ENCODE assay signal across 21 cellular contexts in genomic region chr5:1093361-1093760, GRCh38. TPM values are rescaled to one million over a fixed set of nuclear protein-coding genes. Genes with fewer than 3 reads are reported as not detected.
A peak's percentile ranks its signal among the peaks of the same experiment; 100 is the strongest.
DNase-seq lines count a peak whose midpoint lies in the region; ATAC-seq and TF ChIP-seq lines count a peak whose summit lies in the region.
"Had no signal": no experiment of that assay in that cellular context is flagged by ENCODE, and none has a peak within 500 bp of the region (broad histone marks: within the 10 kb centered on the region; RNA-seq: fewer than 3 reads in every experiment).

No MANE protein-coding gene starts in this region.

- DNase-seq in LNCaP clone FGC (ENCODE audit: low read depth) (peak; percentile 54), heart right ventricle (peak; percentile 59 to 71), mucosa of gallbladder (ENCODE audit: low spot score) (peak; percentile 65)
- DNase-seq: activated CD8-positive, alpha-beta T cell treated with anti-CD3 and anti-CD28 coated beads, Interleukin-2, amount 10 ng/mL, durations not matched to agents 7 days and 5 days; activated naive CD4-positive, alpha-beta T cell treated with anti-CD3 and anti-CD28 coated beads, Interleukin-2, amount 50 U/mL, for 16 hours; amniotic stem cell; brain microvascular endothelial cell; dorsolateral prefrontal cortex; kidney glomerular epithelial cell; NCI-H1105; NCI-H187 treated with DMSO at 0.1 percent for 48 hours; NCI-H2171; nephron progenitor cell; stimulated activated naive B cell treated with anti-CD40 and anti-IgM and Interleukin-4, amounts not matched to agents 10 μg/mL and 1 μg/mL and 100 μg/mL, for 72 hours had no signal

- CTCF ChIA-PET in HEK293 (lab: Yijun Ruan, JAX): interaction anchor here (1.5 kb wide), 1 partner anchor 75 kb away, joined by 3 read pairs; no protein-coding TSS in a partner anchor

- H3K27me3 ChIP-seq in heart right ventricle: no peaks in the 10 kb centered on the region
- H3K27me3 ChIP-seq: BLaER1 treated with 17β-estradiol and CSF1 and Interleukin-3, amounts not matched to agents 10 nM and 100 nM; brain microvascular endothelial cell; dorsolateral prefrontal cortex had no signal

- no peak for TF ChIP-seq CTCF in HEK293 (tag by site-specific recombination; IDR thresholded peaks at IDR 0.05)
- TF ChIP-seq CTCF in LNCaP clone FGC (IDR thresholded peaks at IDR 0.05; ENCODE audit: control insufficient read depth, extremely low read depth, insufficient read depth): no peak
- no peak for TF ChIP-seq CTCF in heart right ventricle (IDR thresholded peaks at IDR 0.05)

- intact Hi-C loops in heart right ventricle (cut with DNase I): loop anchor here in 4 of 10 donors (5.0 kb wide), 4 partner anchors 34 to 44 kb away; no protein-coding TSS in a partner anchor

- H3K9me3 ChIP-seq in HEK293 (ENCODE audit: control insufficient read depth, insufficient read depth, low read depth, low read length) (no peaks in the 10 kb centered on the region), heart right ventricle (no peaks in the 10 kb centered on the region)
- H3K9me3 ChIP-seq: BLaER1 treated with 17β-estradiol and CSF1 and Interleukin-3, amounts not matched to agents 10 nM and 100 nM; thoracic aorta had no signal

- H3K27ac ChIP-seq in HEK293 (ENCODE audit: extremely low read depth, low read depth, low read length) (no peak overlapping the region), heart right ventricle (peak overlapping the region in 8 of 10 donors; percentile 11 to 77 (median 53))
- H3K27ac ChIP-seq: BLaER1 treated with 17β-estradiol and CSF1 and Interleukin-3, amounts not matched to agents 10 nM and 100 nM; brain microvascular endothelial cell; dorsolateral prefrontal cortex; thoracic aorta had no signal

- H3K4me1 ChIP-seq in HEK293 (ENCODE audit: control insufficient read depth, insufficient read depth, low read length) (no peaks in the 10 kb centered on the region), heart right ventricle (peaks cover 23 to 89% (median 37%) of the 10 kb centered on the region in 9 donors)

- no peak overlapping the region for H3K4me3 ChIP-seq in HEK293 (ENCODE audit: low read depth, low read length)
- H3K4me3 ChIP-seq in LNCaP clone FGC (ENCODE audit: low read depth, low read length): no peak overlapping the region
- no peak overlapping the region for H3K4me3 ChIP-seq in heart right ventricle
- H3K4me3 ChIP-seq: BLaER1 treated with 17β-estradiol and CSF1 and Interleukin-3, amounts not matched to agents 10 nM and 100 nM; dorsolateral prefrontal cortex; thoracic aorta had no signal

- H3K36me3 ChIP-seq in HEK293 (ENCODE audit: control insufficient read depth in 2 of 2, insufficient read depth in 1 of 2, low read length in 2 of 2) (peaks cover 0 to 42% of the 10 kb centered on the region in 2 experiments; a peak in 1 of 3 replicates), heart right ventricle (peaks cover 0 to 78% (median 10%) of the 10 kb centered on the region in 9 donors)
- H3K36me3 ChIP-seq: brain microvascular endothelial cell had no signal

- WGBS in heart right ventricle, 2 donors: 70 to 80% methylated on average over 26 of the region's 26 CpGs

- ATAC-seq in heart right ventricle (peak; percentile 42 to 71 (median 56)), GM19467 (IDR thresholded peaks at IDR 0.05; ENCODE audit: unreplicated experiment) (no peak), HG03565 (IDR thresholded peaks at IDR 0.05; ENCODE audit: unreplicated experiment) (no peak), GM18511 (IDR thresholded peaks at IDR 0.05; ENCODE audit: unreplicated experiment) (no peak)
- ATAC-seq: activated CD8-positive, alpha-beta T cell treated with anti-CD3 and anti-CD28 coated beads, Interleukin-2, amount 10 ng/mL, durations not matched to agents 7 days and 5 days; activated T-helper 17 cell treated with anti-CD3 and anti-CD28 coated beads, Interleukin-2, amount 50 U/mL, for 72 hours; stimulated activated naive B cell treated with anti-CD40 and anti-IgM and Interleukin-4, amounts not matched to agents 10 μg/mL and 1 μg/mL and 100 μg/mL, for 72 hours had no signal

- POLR2A ChIA-PET in HEK293 (lab: Yijun Ruan, JAX): interaction anchor here (1.1 kb wide), 1 partner anchor 9 kb away, joined by 3 read pairs; no protein-coding TSS in a partner anchor

TF ChIP-seq in HEK293, 187 proteins besides CTCF, POLR2A, EP300 and RAD21:
- TF ChIP-seq, protein P1, sequence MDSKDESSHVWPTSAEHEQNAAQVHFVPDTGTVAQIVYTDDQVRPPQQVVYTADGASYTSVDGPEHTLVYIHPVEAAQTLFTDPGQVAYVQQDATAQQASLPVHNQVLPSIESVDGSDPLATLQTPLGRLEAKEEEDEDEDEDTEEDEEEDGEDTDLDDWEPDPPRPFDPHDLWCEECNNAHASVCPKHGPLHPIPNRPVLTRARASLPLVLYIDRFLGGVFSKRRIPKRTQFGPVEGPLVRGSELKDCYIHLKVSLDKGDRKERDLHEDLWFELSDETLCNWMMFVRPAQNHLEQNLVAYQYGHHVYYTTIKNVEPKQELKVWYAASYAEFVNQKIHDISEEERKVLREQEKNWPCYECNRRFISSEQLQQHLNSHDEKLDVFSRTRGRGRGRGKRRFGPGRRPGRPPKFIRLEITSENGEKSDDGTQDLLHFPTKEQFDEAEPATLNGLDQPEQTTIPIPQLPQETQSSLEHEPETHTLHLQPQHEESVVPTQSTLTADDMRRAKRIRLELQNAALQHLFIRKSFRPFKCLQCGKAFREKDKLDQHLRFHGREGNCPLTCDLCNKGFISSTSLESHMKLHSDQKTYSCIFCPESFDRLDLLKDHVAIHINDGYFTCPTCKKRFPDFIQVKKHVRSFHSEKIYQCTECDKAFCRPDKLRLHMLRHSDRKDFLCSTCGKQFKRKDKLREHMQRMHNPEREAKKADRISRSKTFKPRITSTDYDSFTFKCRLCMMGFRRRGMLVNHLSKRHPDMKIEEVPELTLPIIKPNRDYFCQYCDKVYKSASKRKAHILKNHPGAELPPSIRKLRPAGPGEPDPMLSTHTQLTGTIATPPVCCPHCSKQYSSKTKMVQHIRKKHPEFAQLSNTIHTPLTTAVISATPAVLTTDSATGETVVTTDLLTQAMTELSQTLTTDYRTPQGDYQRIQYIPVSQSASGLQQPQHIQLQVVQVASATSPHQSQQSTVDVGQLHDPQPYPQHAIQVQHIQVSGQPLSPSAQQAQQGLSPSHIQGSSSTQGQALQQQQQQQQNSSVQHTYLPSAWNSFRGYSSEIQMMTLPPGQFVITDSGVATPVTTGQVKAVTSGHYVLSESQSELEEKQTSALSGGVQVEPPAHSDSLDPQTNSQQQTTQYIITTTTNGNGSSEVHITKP (tag by site-specific recombination; IDR thresholded peaks at IDR 0.05): no peak
- peak; percentile 84 for TF ChIP-seq KLF1 (tag by site-specific recombination; IDR thresholded peaks at IDR 0.05)
TF ChIP-seq in HEK293: peak in this region for 1.

RNA-seq across cellular contexts. Expression of gene SLC12A7, which starts 18.5 kb away (rescaled TPM):
- 100 to 1,000 TPM; 122 to 208 (median 146) TPM for total RNA-seq in heart right ventricle
- 100 to 1,000 TPM in 1 of 2 donors, 10 to 100 TPM in 1; 36.3 to 145 TPM for polyA plus RNA-seq in heart right ventricle
- 344 TPM for total RNA-seq in mucosa of gallbladder

Comparison
In these comparisons a context has a peak if more than half of its experiments do, and no peak if none do; other contexts are left out.
1. ATAC-seq: peak in heart right ventricle (8 of 8); none in GM19467 (single experiment), HG03565 (single experiment) and GM18511 (single experiment).
2. Peak in every context shown above with its lines, with median percentiles within 50 percentile points of each other: DNase-seq.